19 cellular contexts compared by ENCODE assay signal in the genomic region with DNA sequence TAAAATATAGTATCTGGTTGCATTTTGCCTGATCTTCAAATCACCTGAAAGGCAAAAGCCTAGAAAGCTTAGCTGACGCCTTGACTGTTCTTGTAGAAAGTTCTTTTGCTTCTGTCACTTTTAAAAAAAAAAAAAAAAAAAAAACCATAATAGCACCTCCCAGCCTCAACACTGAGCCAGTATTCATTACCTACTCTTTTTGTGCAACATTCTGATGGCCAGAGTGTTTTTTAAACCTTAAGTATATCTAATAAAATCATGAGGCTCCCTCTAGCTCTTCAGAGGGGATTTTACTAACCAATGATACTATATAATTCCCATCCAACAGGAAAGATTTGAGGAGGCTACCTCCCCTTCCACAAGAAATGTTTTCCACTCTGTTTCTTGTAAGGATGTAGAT. TPM values are rescaled to one million over a fixed set of nuclear protein-coding genes. Genes with fewer than 3 reads are reported as not detected.
DNase-seq lines count a peak whose midpoint lies in the region; ATAC-seq, FAIRE-seq and TF ChIP-seq lines count a peak whose summit lies in the region.
"Had no signal": no experiment of that assay in that cellular context is flagged by ENCODE, and none has a peak within 500 bp of the region (broad histone marks: within the 10 kb centered on the region; RNA-seq: fewer than 3 reads in every experiment).

No MANE protein-coding gene starts in this region.

- peak overlapping the region; percentile 22 to 27 for H3K27ac ChIP-seq in ascending aorta
- no peak overlapping the region for H3K27ac ChIP-seq in keratinocyte (ENCODE audit: control insufficient read depth, insufficient read depth, low read length)
- peak overlapping the region; percentile 93 for H3K27ac ChIP-seq in smooth muscle cell (ENCODE audit: low read depth)
- H3K27ac ChIP-seq: dorsolateral prefrontal cortex had no signal

- H2AFZ ChIP-seq in keratinocyte (ENCODE audit: control insufficient read depth, low read length), result peak overlapping the region; percentile 68
- H2AFZ ChIP-seq in smooth muscle cell (ENCODE audit: low read depth), result peak overlapping the region; percentile 63

- no peaks in the 10 kb centered on the region for H3K9me3 Mint-ChIP-seq in HFFc6
- H3K9me3 Mint-ChIP-seq in activated CD8-positive, alpha-beta T cell treated with anti-CD3 and anti-CD28 coated beads for 36 hours, result no peaks in the 10 kb centered on the region
- H3K9me3 Mint-ChIP-seq: activated T-cell treated with anti-CD3 and anti-CD28 coated beads, Interleukin-2, amount 50 U/mL, for 72 hours; stimulated activated naive CD8-positive, alpha-beta T cell treated with anti-CD3 and anti-CD28 coated beads, Interleukin-15, Interleukin-2, amounts not matched to agents 100 ng/mL and 50 ng/mL, for 24 hours; T-cell had no signal

- ATAC-seq in activated CD8-positive, alpha-beta T cell treated with anti-CD3 and anti-CD28 coated beads for 36 hours, result no peak
- ATAC-seq in HG03571 (IDR thresholded peaks at IDR 0.05; ENCODE audit: unreplicated experiment) (no peak), GM21723 (IDR thresholded peaks at IDR 0.05; ENCODE audit: unreplicated experiment) (no peak)
- ATAC-seq: activated T-cell treated with anti-CD3 and anti-CD28 coated beads, Interleukin-2, amount 50 U/mL, for 72 hours; Panc1; T-cell had no signal

- H3K4me1 ChIP-seq in ascending aorta (peaks cover 0 to 6% of the 10 kb centered on the region in 2 donors), keratinocyte (ENCODE audit: control insufficient read depth, extremely low read depth, insufficient read depth, low read length) (peaks cover 21% of the 10 kb centered on the region), smooth muscle cell (ENCODE audit: low read depth) (peaks cover 41% of the 10 kb centered on the region)

- H3K4me3 ChIP-seq in ascending aorta (no peak overlapping the region), keratinocyte (ENCODE audit: control insufficient read depth in 2 of 3, extremely low read depth in 1 of 3, insufficient read depth in 2 of 3, low read depth in 1 of 3, low read length in 3 of 3) (peak overlapping the region in 1 of 3 experiments; percentile 10), smooth muscle cell (peak overlapping the region; percentile 85)
- H3K4me3 ChIP-seq: dorsolateral prefrontal cortex, HAP-1 had no signal

- 0 out of 2 replicates have a peak, but pooled peaks have one; percentile 7 for TF ChIP-seq CTCF in HFFc6 (IDR thresholded peaks at IDR 0.05)
- TF ChIP-seq CTCF in ascending aorta (IDR thresholded peaks at IDR 0.05), result no peak
- no peak for TF ChIP-seq CTCF in keratinocyte (optimal IDR thresholded peaks at IDR 0.05 in 1 of 3, IDR thresholded peaks at IDR 0.05 in 1 of 3, conservative IDR thresholded peaks at IDR 0.05 in 1 of 3; ENCODE audit: extremely low read depth in 1 of 3, insufficient read depth in 2 of 3, low read length in 3 of 3)
- TF ChIP-seq CTCF in smooth muscle cell (IDR thresholded peaks at IDR 0.05; ENCODE audit: borderline replicate concordance, insufficient read depth, poor library complexity, severe bottlenecking), result no peak
- no peak for TF ChIP-seq CTCF in activated CD8-positive, alpha-beta T cell treated with anti-CD3 and anti-CD28 coated beads for 36 hours (IDR thresholded peaks at IDR 0.05)

- CTCF ChIA-PET in activated CD8-positive, alpha-beta T cell treated with anti-CD3 and anti-CD28 coated beads for 36 hours (lab: Charles Lee), result no interaction called here

- no peak for FAIRE-seq in keratinocyte (lab: Jason Lieb, UNC)
- FAIRE-seq: GM18507 had no signal

- no peak overlapping the region; the same call in 1 of the 2 replicates for H3K4me3 Mint-ChIP-seq in HFFc6
- H3K4me3 Mint-ChIP-seq in activated CD8-positive, alpha-beta T cell treated with anti-CD3 and anti-CD28 coated beads for 36 hours, result no peak overlapping the region
- H3K4me3 Mint-ChIP-seq: activated T-cell treated with anti-CD3 and anti-CD28 coated beads, Interleukin-2, amount 50 U/mL, for 72 hours; naive B cell; stimulated activated naive CD8-positive, alpha-beta T cell treated with anti-CD3 and anti-CD28 coated beads, Interleukin-15, Interleukin-2, amounts not matched to agents 100 ng/mL and 50 ng/mL, for 24 hours; T-cell had no signal

- H3K27ac Mint-ChIP-seq in HFFc6, result peak overlapping the region; percentile 90
- H3K27ac Mint-ChIP-seq in activated CD8-positive, alpha-beta T cell treated with anti-CD3 and anti-CD28 coated beads for 36 hours, result no peak overlapping the region
- H3K27ac Mint-ChIP-seq: activated T-cell treated with anti-CD3 and anti-CD28 coated beads, Interleukin-2, amount 50 U/mL, for 72 hours; naive B cell; stimulated activated naive CD8-positive, alpha-beta T cell treated with anti-CD3 and anti-CD28 coated beads, Interleukin-15, Interleukin-2, amounts not matched to agents 100 ng/mL and 50 ng/mL, for 24 hours; T-cell had no signal

- H3K27me3 Mint-ChIP-seq in HFFc6 (ENCODE audit: insufficient read depth), result no peaks in the 10 kb centered on the region
- peaks cover 20% of the 10 kb centered on the region for H3K27me3 Mint-ChIP-seq in activated CD8-positive, alpha-beta T cell treated with anti-CD3 and anti-CD28 coated beads for 36 hours

- DNase-seq in HFFc6 (no peak), ascending aorta (ENCODE audit: low spot score in 2 of 2) (no peak), keratinocyte (ENCODE audit: low read depth, low spot score) (no peak), smooth muscle cell (lab: John Stamatoyannopoulos, UW; ENCODE audit: unreplicated experiment) (no peak), NCI-H2196 (lab: John Stamatoyannopoulos, UW; ENCODE audit: unreplicated experiment) (no peak)
- DNase-seq in activated CD8-positive, alpha-beta T cell treated with anti-CD3 and anti-CD28 coated beads for 36 hours, result no peak
- DNase-seq: activated CD4-positive, alpha-beta T cell treated with anti-CD3 and anti-CD28 coated beads for 1 hour; activated T-cell treated with anti-CD3 and anti-CD28 coated beads, Interleukin-2, amount 50 U/mL, for 72 hours; amygdala; dorsolateral prefrontal cortex; naive B cell; NCI-H510A; T-cell had no signal

- POLR2A ChIA-PET in activated CD8-positive, alpha-beta T cell treated with anti-CD3 and anti-CD28 coated beads for 36 hours (lab: Charles Lee), result no interaction called here

- H3K4me2 ChIP-seq in keratinocyte (ENCODE audit: control insufficient read depth, extremely low read depth, insufficient read depth, low read depth, low read length) (no peak overlapping the region), smooth muscle cell (peak overlapping the region; percentile 96)

- 93% methylated on average over 1 of the region's 1 CpG for WGBS in smooth muscle cell (ENCODE audit: low lambda C conversion rate)

- H3K4me1 Mint-ChIP-seq in HFFc6 (ENCODE audit: low read depth), result peaks cover 53% of the 10 kb centered on the region
- H3K4me1 Mint-ChIP-seq in activated CD8-positive, alpha-beta T cell treated with anti-CD3 and anti-CD28 coated beads for 36 hours (ENCODE audit: low read depth), result peaks cover 2% of the 10 kb centered on the region

- H3K36me3 Mint-ChIP-seq in HFFc6 (ENCODE audit: low read depth), result peaks cover 5% of the 10 kb centered on the region; the same call in 1 of the 2 replicates
- H3K36me3 Mint-ChIP-seq in activated CD8-positive, alpha-beta T cell treated with anti-CD3 and anti-CD28 coated beads for 36 hours (ENCODE audit: low read depth), result no peaks in the 10 kb centered on the region
- H3K36me3 Mint-ChIP-seq: naive B cell, T-cell had no signal

- dilution Hi-C loops in keratinocyte (cut with MboI; ENCODE audit: extremely low pct_ligation_motif_present, low sequenced_read_pairs), result no loop called here

- H3K9ac ChIP-seq in keratinocyte (ENCODE audit: control insufficient read depth, extremely low read depth, insufficient read depth, low read length) (no peak overlapping the region), smooth muscle cell (ENCODE audit: low read depth) (no peak overlapping the region)

- no peaks in the 10 kb centered on the region for H3K27me3 ChIP-seq in ascending aorta
- no peaks in the 10 kb centered on the region for H3K27me3 ChIP-seq in keratinocyte (ENCODE audit: control insufficient read depth, extremely low read depth, insufficient read depth, low read length)
- no peaks in the 10 kb centered on the region for H3K27me3 ChIP-seq in smooth muscle cell (ENCODE audit: low read depth)

- H3K9me1 ChIP-seq in keratinocyte (ENCODE audit: control insufficient read depth, extremely low read depth, insufficient read depth, low read length), result no peaks in the 10 kb centered on the region

- H3K36me3 ChIP-seq in ascending aorta (no peaks in the 10 kb centered on the region), keratinocyte (ENCODE audit: control insufficient read depth in 2 of 2, extremely low read depth in 1 of 2, insufficient read depth in 2 of 2, low read length in 2 of 2) (no peaks in the 10 kb centered on the region), smooth muscle cell (ENCODE audit: low read depth) (no peaks in the 10 kb centered on the region)
- H3K36me3 ChIP-seq: HAP-1 had no signal

- intact Hi-C loops in ascending aorta (cut with DNase I), result loop anchor here (10.0 kb wide), 2 partner anchors 268 to 552 kb away; partner anchors contain the start of gene CNTLN
- intact Hi-C loops in activated CD8-positive, alpha-beta T cell treated with anti-CD3 and anti-CD28 coated beads for 36 hours (cut with micrococcal nuclease), result no loop called here

- H4K20me1 ChIP-seq in keratinocyte (ENCODE audit: control insufficient read depth, extremely low read depth, insufficient read depth, low read length) (no peaks in the 10 kb centered on the region), smooth muscle cell (ENCODE audit: low read depth) (no peaks in the 10 kb centered on the region)

- no peaks in the 10 kb centered on the region for H3K79me2 ChIP-seq in keratinocyte (ENCODE audit: control insufficient read depth, insufficient read depth, low read length)
- H3K79me2 ChIP-seq in smooth muscle cell (ENCODE audit: low read depth), result peaks cover 19% of the 10 kb centered on the region

- H3K9me3 ChIP-seq in ascending aorta, result no peaks in the 10 kb centered on the region
- no peaks in the 10 kb centered on the region for H3K9me3 ChIP-seq in keratinocyte (ENCODE audit: control insufficient read depth, low read depth, low read length)
- H3K9me3 ChIP-seq in smooth muscle cell (replicated peaks; ENCODE audit: low read depth), result no peaks in the 10 kb centered on the region
- H3K9me3 ChIP-seq: HAP-1 had no signal

- H3F3A ChIP-seq in smooth muscle cell (ENCODE audit: low read depth), result peaks cover 26% of the 10 kb centered on the region

RNA-seq across cellular contexts. Expression of gene BNC2, which starts 3.9 kb away (rescaled TPM):
- total RNA-seq in HFFc6 (2021; fragmentation: NEBNext Ultra II Directional; extraction: Animal tissue kit (Norgen Biotek cat#: 25700)), result 10 to 100 TPM; 19.0 to 28.7 (median 25.4) TPM
- total RNA-seq in ascending aorta (25.5 TPM), smooth muscle cell (13.4 and 13.5 TPM in 2 replicates)
- polyA plus RNA-seq in keratinocyte (1.1 to 2.2 TPM (median 1.1 TPM) in 3 replicates), smooth muscle cell (7.1 and 11.6 TPM in 2 replicates)
- 1.4 TPM for polyA plus RNA-seq in keratinocyte (2011; ENCODE audit: low read depth)
- 0.44 and 0.68 TPM in 2 replicates for polyA plus RNA-seq in keratinocyte (2011; cell fraction: cytosol; rRNA removed)
- 1.3 and 1.9 TPM in 2 replicates for polyA plus RNA-seq in keratinocyte (2011; cell fraction: nucleus; rRNA removed)
- 0.21 and 0.88 TPM in 2 replicates for polyA plus RNA-seq in keratinocyte (2012; ENCODE audit: low replicate concordance)
- polyA minus RNA-seq in keratinocyte, result 3.0 to 6.3 TPM (median 4.7 TPM) in 3 replicates
- 0.96 TPM for polyA minus RNA-seq in keratinocyte (2011; cell fraction: cytosol; rRNA and poly(A)+ RNA removed)
- polyA minus RNA-seq in keratinocyte (2011; cell fraction: nucleus; rRNA and poly(A)+ RNA removed), result 1.6 and 5.6 TPM in 2 replicates
- not detected for total RNA-seq in activated CD8-positive, alpha-beta T cell treated with anti-CD3 and anti-CD28 coated beads for 36 hours

Comparison
In these comparisons a context has a peak if more than half of its experiments do, and no peak if none do; other contexts are left out.
1. RNA of gene BNC2, which starts 3.9 kb away (total RNA-seq): 19.0 to 28.7 TPM in HFFc6, 25.5 TPM in ascending aorta (single experiment) and 13.4 to 13.5 TPM in smooth muscle cell; not detected in activated CD8-positive, alpha-beta T cell treated with anti-CD3 and anti-CD28 coated beads for 36 hours; every median in the first group is over 10 times any median in the second.